Comparison of ENCODE assay signal across 8 cellular contexts in genomic region chrX:46575991-46576392, GRCh38. TPM values are rescaled to one million over a fixed set of nuclear protein-coding genes. Genes with fewer than 3 reads are reported as not detected.
DNase-seq lines count a peak whose midpoint lies in the region; ATAC-seq and TF ChIP-seq lines count a peak whose summit lies in the region.

No MANE protein-coding gene starts in this region.

- no peak overlapping the region for H3K9ac ChIP-seq in parathyroid adenoma

- ATAC-seq in HG03439 (IDR thresholded peaks at IDR 0.05; ENCODE audit: unreplicated experiment) (no peak), GM18858 (IDR thresholded peaks at IDR 0.05; ENCODE audit: unreplicated experiment) (no peak)

- CTCF ChIA-PET in OCI-LY7 (lab: Charles Lee; ENCODE audit: unreplicated experiment) (interaction anchor here (0.6 kb wide), 1 partner anchor 10 kb away, joined by 9 read pairs; no protein-coding TSS in a partner anchor), GM10248 (lab: Yijun Ruan, JAX) (no interaction called here)

- BruUV-seq in OCI-LY7 (replicated peaks; lab: Mats Ljungman, UMichigan), result no TSS peak

- no peaks in the 10 kb centered on the region for H3K9me3 ChIP-seq in OCI-LY7 (ENCODE audit: low read length)
- H3K9me3 ChIP-seq in esophagus muscularis mucosa, result peaks cover 0 to 8% (median 0%) of the 10 kb centered on the region in 4 donors
- H3K9me3 ChIP-seq in parathyroid adenoma (ENCODE audit: control insufficient read depth, low read length), result no peaks in the 10 kb centered on the region

- TF ChIP-seq POLR2A in esophagus muscularis mucosa (IDR thresholded peaks at IDR 0.05; ENCODE audit: low read depth), result no peak

- H3K79me2 ChIP-seq in OCI-LY7 (ENCODE audit: insufficient read depth, low read depth, low read length), result peaks cover 8% of the 10 kb centered on the region; the same call in 1 of the 2 replicates
- no peaks in the 10 kb centered on the region for H3K79me2 ChIP-seq in parathyroid adenoma

- H4K20me1 ChIP-seq in OCI-LY7 (ENCODE audit: insufficient read depth, low read length), result no peaks in the 10 kb centered on the region

- H3K9me2 ChIP-seq in OCI-LY7 (ENCODE audit: insufficient read depth, low read length), result no peaks in the 10 kb centered on the region

- H3K27ac ChIP-seq in OCI-LY7 (ENCODE audit: low read depth, low read length, poor library complexity, severe bottlenecking) (no peak overlapping the region), esophagus muscularis mucosa (replicated peaks in 1 of 4) (peak overlapping the region; percentile 43 to 75 (median 67)), parathyroid adenoma (no peak overlapping the region)

- WGBS in esophagus muscularis mucosa, result 42% methylated on average over 6 of the region's 6 CpGs

- H3K36me3 ChIP-seq in OCI-LY7 (ENCODE audit: insufficient read depth, low read length), result peaks cover 5% of the 10 kb centered on the region; the same call in 1 of the 2 replicates
- no peaks in the 10 kb centered on the region for H3K36me3 ChIP-seq in esophagus muscularis mucosa
- H3K36me3 ChIP-seq in parathyroid adenoma (ENCODE audit: control insufficient read depth, insufficient read depth, low read length), result no peaks in the 10 kb centered on the region

- H3K4me3 ChIP-seq in GM12864 (ENCODE audit: low read depth, low read length) (peak overlapping the region; percentile 83), OCI-LY7 (ENCODE audit: low read depth, low read length, poor library complexity, severe bottlenecking) (peak overlapping the region; percentile 74), esophagus muscularis mucosa (peak overlapping the region; percentile 58 to 71 (median 60)), parathyroid adenoma (ENCODE audit: low read depth, low read length) (peak overlapping the region; percentile 27)

- no peak overlapping the region for H2AFZ ChIP-seq in OCI-LY7 (ENCODE audit: low read length)
- H2AFZ ChIP-seq in parathyroid adenoma, result no peak overlapping the region

- POLR2A ChIA-PET in OCI-LY7 (lab: Charles Lee), result interaction anchor here (0.6 to 1.2 kb wide), 2 partner anchors 14 to 207 kb away, joined by 4 to 6 read pairs; no protein-coding TSS in a partner anchor
- POLR2A ChIA-PET in GM10248 (lab: Yijun Ruan, JAX), result no interaction called here

- peaks cover 0 to 9% (median 0%) of the 10 kb centered on the region in 4 donors for H3K27me3 ChIP-seq in esophagus muscularis mucosa
- H3K27me3 ChIP-seq in parathyroid adenoma (ENCODE audit: control insufficient read depth, insufficient read depth, low read length), result no peaks in the 10 kb centered on the region

- TF ChIP-seq CTCF in GM12864 (IDR thresholded peaks at IDR 0.05; ENCODE audit: low read depth, low read length, missing control alignments), result no peak
- no peak for TF ChIP-seq CTCF in OCI-LY7 (conservative IDR thresholded peaks at IDR 0.05; ENCODE audit: low read length)
- TF ChIP-seq CTCF in esophagus muscularis mucosa (IDR thresholded peaks at IDR 0.05), result no peak
- no peak for TF ChIP-seq CTCF in parathyroid adenoma (IDR thresholded peaks at IDR 0.05)
- no peak for TF ChIP-seq CTCF in GM10248 (IDR thresholded peaks at IDR 0.05; ENCODE audit: control extremely low read depth, extremely low read depth, low read depth, missing control alignments)

- H3K4me1 ChIP-seq in OCI-LY7 (ENCODE audit: insufficient read depth, low read length, poor library complexity, severe bottlenecking) (peaks cover 33% of the 10 kb centered on the region), esophagus muscularis mucosa (peaks cover 7 to 27% (median 17%) of the 10 kb centered on the region in 4 donors), parathyroid adenoma (no peaks in the 10 kb centered on the region)

- peak overlapping the region; percentile 76 for H3K4me2 ChIP-seq in OCI-LY7 (ENCODE audit: low read length)
- H3K4me2 ChIP-seq in parathyroid adenoma (ENCODE audit: low read length), result peak overlapping the region; percentile 69

- no peak for TF ChIP-seq EP300 in esophagus muscularis mucosa (IDR thresholded peaks at IDR 0.05)

- DNase-seq in GM12864 (ENCODE audit: low read depth), result no peak
- peak; percentile 14 for DNase-seq in OCI-LY7 (ENCODE audit: low spot score)
- DNase-seq in esophagus muscularis mucosa (ENCODE audit: extremely low spot score), result no peak
- DNase-seq in GM10248 (ENCODE audit: extremely low spot score), result no peak
- no peak for DNase-seq in NK-92 treated with Interleukin-12 subunit alpha and Interleukin-12 subunit beta, amount 100 ng/mL, for 24 hours (lab: John Stamatoyannopoulos, UW)

- intact Hi-C loops in OCI-LY7 (cut with micrococcal nuclease; ENCODE audit: unreplicated experiment) (loop anchor here (5.0 kb wide), 1 partner anchor 66 kb away; no protein-coding TSS in a partner anchor), esophagus muscularis mucosa (cut with DNase I) (no loop called here)

RNA-seq across cellular contexts. Expression of gene CHST7, which starts 2.4 kb away (rescaled TPM):
- 5.3 and 7.5 TPM in 2 replicates for total RNA-seq in OCI-LY7 (2014; rRNA removed; shearing (Covaris generic))
- 2.0 and 2.8 TPM in 2 replicates for total RNA-seq in OCI-LY7 (2022)
- total RNA-seq in esophagus muscularis mucosa, result 10 to 100 TPM; 12.5 to 20.6 (median 17.2) TPM

RNA-seq across cellular contexts. Expression of gene ZNF674, which starts 30.8 kb away (rescaled TPM):
- total RNA-seq in OCI-LY7 (2014; rRNA removed; shearing (Covaris generic)), result 5.4 and 9.8 TPM in 2 replicates
- 3.6 and 5.5 TPM in 2 replicates for total RNA-seq in OCI-LY7 (2022)
- 1 to 10 TPM; 2.0 to 5.0 (median 2.8) TPM for total RNA-seq in esophagus muscularis mucosa

Comparison
In these comparisons a context has a peak if more than half of its experiments do, and no peak if none do; other contexts are left out.
1. H3K4me3 ChIP-seq: peak in every context shown above with its lines; median percentile 83 in GM12864; 74 in OCI-LY7; 60 in esophagus muscularis mucosa; 27 in parathyroid adenoma.
2. H3K27ac ChIP-seq: peak in esophagus muscularis mucosa (4 of 4); none in OCI-LY7 (single experiment) and parathyroid adenoma (single experiment).